ENCODE assay signal across 8 cellular contexts in genomic region chr15:90059208-90059985, GRCh38. TPM values are rescaled to one million over a fixed set of nuclear protein-coding genes. Genes with fewer than 3 reads are reported as not detected.
A peak's percentile ranks its signal among the peaks of the same experiment; 100 is the strongest.
DNase-seq lines count a peak whose midpoint lies in the region; ATAC-seq and TF ChIP-seq lines count a peak whose summit lies in the region.

No MANE protein-coding gene starts in this region.

- DNase-seq in T-helper 2 cell (peak; percentile 32 to 94 (median 50)), amniotic epithelial cell (ENCODE audit: low read depth) (peak; percentile 61), lung (ENCODE audit: low spot score) (peak; percentile 84), PC-3 (no peak), NCI-H1436 treated with DMSO at 0.1 percent for 48 hours (lab: John Stamatoyannopoulos, UW) (no peak)
- DNase-seq in stimulated activated CD8-positive, alpha-beta memory T cell treated with anti-CD3 and anti-CD28 coated beads, Interleukin-4, amount 100 ng/mL, for 4 hours (ENCODE audit: low read depth in 2 of 2, low spot score in 1 of 2) = peak; percentile 16 to 24

- peak; percentile 92 for ATAC-seq in HG03175 (IDR thresholded peaks at IDR 0.05; ENCODE audit: unreplicated experiment)
- peak; percentile 69 for ATAC-seq in lung (ENCODE audit: insufficient read depth, low FRiP score)
- ATAC-seq in PC-3 = no peak

- H3F3A ChIP-seq in PC-3 (ENCODE audit: low read length, unreplicated experiment) = no peaks in the 10 kb centered on the region

- H4K20me1 ChIP-seq in PC-3 (ENCODE audit: low read length) = no peaks in the 10 kb centered on the region

- H2AFZ ChIP-seq in PC-3 (ENCODE audit: low read length) = no peak overlapping the region

- no peaks in the 10 kb centered on the region for H3K9me2 ChIP-seq in PC-3 (replicated peaks; ENCODE audit: low read length)

- H3K27ac ChIP-seq in lung (ENCODE audit: low read depth in 1 of 2, low read length in 1 of 2) (peak overlapping the region in 1 of 2 donors; percentile 93), PC-3 (ENCODE audit: low read length) (no peak overlapping the region)

- BruUV-seq in PC-3 (replicated peaks; lab: Mats Ljungman, UMichigan) = no TSS peak

- no peak for TF ChIP-seq CTCF in lung (IDR thresholded peaks at IDR 0.05; ENCODE audit: control extremely low read depth, extremely low read depth)
- no peak for TF ChIP-seq CTCF in PC-3 (conservative IDR thresholded peaks at IDR 0.05; ENCODE audit: low read depth, low read length)

- no peaks in the 10 kb centered on the region for H3K9me3 ChIP-seq in lung (ENCODE audit: control insufficient read depth in 2 of 2, insufficient read depth in 1 of 2, low read length in 1 of 2)
- no peaks in the 10 kb centered on the region for H3K9me3 ChIP-seq in PC-3 (ENCODE audit: low read length)

- no peaks in the 10 kb centered on the region for H3K36me3 ChIP-seq in lung (ENCODE audit: control insufficient read depth in 2 of 2, insufficient read depth in 2 of 2, low read length in 2 of 2)
- H3K36me3 ChIP-seq in PC-3 (ENCODE audit: low read depth, low read length) = no peaks in the 10 kb centered on the region

- no peaks in the 10 kb centered on the region for H3K79me2 ChIP-seq in PC-3 (ENCODE audit: low read length)

- CTCF ChIA-PET in PC-3 (lab: Charles Lee) = no interaction called here

- H3K4me3 ChIP-seq in lung = no peak overlapping the region
- no peak overlapping the region for H3K4me3 ChIP-seq in PC-3 (ENCODE audit: low read length)

- POLR2A ChIA-PET in PC-3 (lab: Charles Lee; ENCODE audit: unreplicated experiment) = no interaction called here

- intact Hi-C loops in PC-3 (cut with micrococcal nuclease) = no loop called here

- H3K4me1 ChIP-seq in lung (ENCODE audit: control insufficient read depth in 2 of 2, insufficient read depth in 2 of 2, low read length in 2 of 2) (peaks cover 0 to 61% of the 10 kb centered on the region in 2 donors), PC-3 (ENCODE audit: insufficient read depth, low read length) (no peaks in the 10 kb centered on the region)

- H3K9ac ChIP-seq in PC-3 (ENCODE audit: low read length) = no peak overlapping the region

- peak; percentile 56 for TF ChIP-seq POLR2A in GM19099 (IDR thresholded peaks at IDR 0.05; ENCODE audit: extremely low read depth, insufficient read length, low read depth)

- H3K4me2 ChIP-seq in PC-3 (ENCODE audit: low read length) = no peak overlapping the region

- 28 to 39% methylated on average over 20 to 21 of the region's 21 CpGs for WGBS in lung, 2 donors

- H3K27me3 ChIP-seq in lung (ENCODE audit: control insufficient read depth, insufficient read depth) = no peaks in the 10 kb centered on the region
- H3K27me3 ChIP-seq in PC-3 (ENCODE audit: low read length) = no peaks in the 10 kb centered on the region

RNA-seq across cellular contexts. Expression of gene IDH2, which starts 42.9 kb away (rescaled TPM):
- total RNA-seq in lung (10 to 100 TPM; 70.8 to 85.8 TPM), PC-3 (2014; rRNA removed) (80.6 and 94.1 TPM in 2 replicates)
- 10 to 100 TPM; 52.0 to 73.8 TPM for polyA plus RNA-seq in lung

RNA-seq across cellular contexts. Expression of gene ZNF710, which starts 58.3 kb away (rescaled TPM):
- total RNA-seq in lung (10 to 100 TPM; 19.6 to 45.7 TPM), PC-3 (2014; rRNA removed) (12.9 and 21.2 TPM in 2 replicates)
- 10 to 100 TPM; 31.5 to 49.1 TPM for polyA plus RNA-seq in lung

Comparison
In these comparisons a context has a peak if more than half of its experiments do, and no peak if none do; other contexts are left out.
1. DNase-seq: peak in T-helper 2 cell (5 of 5), amniotic epithelial cell (single experiment), lung (single experiment) and stimulated activated CD8-positive, alpha-beta memory T cell treated with anti-CD3 and anti-CD28 coated beads, Interleukin-4, amount 100 ng/mL, for 4 hours (2 of 2); none in PC-3 (single experiment) and NCI-H1436 treated with DMSO at 0.1 percent for 48 hours (single experiment).